In the genomic region with DNA sequence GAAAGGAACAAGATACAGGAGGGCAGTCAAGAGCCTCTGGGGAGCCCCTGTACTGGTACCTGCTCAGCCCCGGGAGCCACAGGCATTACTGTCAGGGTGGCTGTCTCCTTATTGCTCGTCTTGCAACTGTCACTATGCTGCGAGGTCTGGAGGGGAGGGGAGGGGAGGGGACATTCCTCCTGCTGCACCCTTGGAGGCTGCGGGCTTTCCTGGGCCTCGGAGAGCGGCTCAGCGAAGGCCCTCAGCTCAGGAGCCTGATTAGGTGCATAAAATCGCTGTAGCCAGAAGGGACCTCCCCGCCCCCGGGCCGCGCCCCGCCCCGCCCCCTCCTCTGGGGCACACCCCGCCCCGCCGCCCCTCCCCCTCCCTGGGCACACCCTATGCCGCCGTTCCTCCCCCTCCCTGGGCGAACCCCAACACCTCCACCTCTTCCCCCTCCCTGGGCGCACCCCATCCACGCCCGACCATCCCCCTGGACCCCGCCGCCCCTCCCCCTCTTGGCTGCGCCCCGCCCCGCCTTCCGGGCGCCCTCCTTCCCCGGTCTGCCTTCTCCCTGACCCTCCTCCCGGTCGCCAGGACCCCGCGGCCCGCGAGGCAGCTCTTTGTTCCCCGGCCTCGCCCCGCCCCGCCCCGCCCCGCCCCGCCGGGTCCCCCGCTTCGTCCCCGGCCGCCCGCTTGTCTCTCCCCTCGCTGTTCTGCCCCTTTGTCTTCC, we compare ENCODE assay signal across 8 cellular contexts. TPM values are rescaled to one million over a fixed set of nuclear protein-coding genes. Genes with fewer than 3 reads are reported as not detected.
DNase-seq lines count a peak whose midpoint lies in the region; TF ChIP-seq lines count a peak whose summit lies in the region.

No MANE protein-coding gene starts in this region.

- H3K4me1 ChIP-seq in osteoblast (ENCODE audit: insufficient read depth, low read length) (peaks cover 4% of the 10 kb centered on the region), urinary bladder (ENCODE audit: insufficient read depth) (peaks cover 3% of the 10 kb centered on the region)

- H3K36me3 ChIP-seq in osteoblast (ENCODE audit: insufficient read depth, low read length) (no peaks in the 10 kb centered on the region), urinary bladder (ENCODE audit: insufficient read depth) (no peaks in the 10 kb centered on the region)

- peak overlapping the region; percentile 52 for H2AFZ ChIP-seq in osteoblast (ENCODE audit: low read length)

- peak; percentile 61 for DNase-seq in AG20443 (ENCODE audit: low spot score)
- peak; percentile 27 for DNase-seq in NCI-H2107 (lab: John Stamatoyannopoulos, UW)
- peak; percentile 68 for DNase-seq in activated T-cell treated with anti-CD3 and anti-CD28 coated beads, Interleukin-2, amount 50 U/mL, for 1 hour
- no peak for DNase-seq in fibroblast of mammary gland (ENCODE audit: low read depth)
- peak; percentile 67 for DNase-seq in osteoblast (ENCODE audit: insufficient read length, low spot score, missing footprints)
- DNase-seq in HuH-7.5 (ENCODE audit: low spot score) = no peak
- no peak for DNase-seq in NK-92 treated with Interleukin-12 subunit alpha and Interleukin-12 subunit beta, amount 100 ng/mL, for 24 hours (lab: John Stamatoyannopoulos, UW)

- H3K27me3 ChIP-seq in osteoblast (ENCODE audit: insufficient read depth, low read length) = no peaks in the 10 kb centered on the region

- WGBS in urinary bladder = 4% methylated on average over 49 of the region's 51 CpGs

- no peaks in the 10 kb centered on the region for H4K20me1 ChIP-seq in osteoblast (ENCODE audit: insufficient read depth, low read length)

- H3K4me3 ChIP-seq in fibroblast of mammary gland (ENCODE audit: control insufficient read depth, low read depth, low read length) (peak overlapping the region; percentile 45), osteoblast (ENCODE audit: insufficient read depth, low read length) (peak overlapping the region; percentile 64), urinary bladder (ENCODE audit: low read depth, low read length) (peak overlapping the region; percentile 51)

- no peaks in the 10 kb centered on the region for H3K9me3 ChIP-seq in osteoblast (ENCODE audit: low read depth, low read length)

- no peak for TF ChIP-seq CTCF in fibroblast of mammary gland (conservative IDR thresholded peaks at IDR 0.05; ENCODE audit: control insufficient read depth, insufficient read depth, low read depth, low read length)
- no peak for TF ChIP-seq CTCF in osteoblast (IDR thresholded peaks at IDR 0.05; ENCODE audit: extremely low read depth, low read depth, low read length)

- no peaks in the 10 kb centered on the region for H3K79me2 ChIP-seq in osteoblast (ENCODE audit: insufficient read depth, low read length)

- H3K4me2 ChIP-seq in osteoblast (ENCODE audit: insufficient read depth, low read length) = peak overlapping the region; percentile 65

- H3K27ac ChIP-seq in osteoblast (ENCODE audit: low read depth, low read length) (no peak overlapping the region), urinary bladder (ENCODE audit: low read depth) (no peak overlapping the region)

RNA-seq across cellular contexts. Expression of a gene that starts 35.5 kb away (rescaled TPM):
- 5.1 and 6.8 TPM in 2 replicates for total RNA-seq in osteoblast
- 22.3 TPM for total RNA-seq in urinary bladder
- 7.5 TPM for polyA plus RNA-seq in urinary bladder

Comparison
In these comparisons a context has a peak if more than half of its experiments do, and no peak if none do; other contexts are left out.
1. DNase-seq: peak in AG20443 (single experiment), NCI-H2107 (single experiment), activated T-cell treated with anti-CD3 and anti-CD28 coated beads, Interleukin-2, amount 50 U/mL, for 1 hour (single experiment) and osteoblast (single experiment); none in fibroblast of mammary gland (single experiment), HuH-7.5 (single experiment) and NK-92 treated with Interleukin-12 subunit alpha and Interleukin-12 subunit beta, amount 100 ng/mL, for 24 hours (single experiment).
2. Peak in every context shown above with its lines, with median percentiles within 50 percentile points of each other: H3K4me3 ChIP-seq.